Comparison of ENCODE assay signal across 1 cellular context in genomic region chr1:41652346-41653124, GRCh38.
TF ChIP-seq lines count a peak whose summit lies in the region.

No MANE protein-coding gene starts in this region.

TF ChIP-seq in GM12878, 131 proteins besides CTCF, POLR2A, EP300 and RAD21 (continued from another document):
- TF ChIP-seq, protein P1, sequence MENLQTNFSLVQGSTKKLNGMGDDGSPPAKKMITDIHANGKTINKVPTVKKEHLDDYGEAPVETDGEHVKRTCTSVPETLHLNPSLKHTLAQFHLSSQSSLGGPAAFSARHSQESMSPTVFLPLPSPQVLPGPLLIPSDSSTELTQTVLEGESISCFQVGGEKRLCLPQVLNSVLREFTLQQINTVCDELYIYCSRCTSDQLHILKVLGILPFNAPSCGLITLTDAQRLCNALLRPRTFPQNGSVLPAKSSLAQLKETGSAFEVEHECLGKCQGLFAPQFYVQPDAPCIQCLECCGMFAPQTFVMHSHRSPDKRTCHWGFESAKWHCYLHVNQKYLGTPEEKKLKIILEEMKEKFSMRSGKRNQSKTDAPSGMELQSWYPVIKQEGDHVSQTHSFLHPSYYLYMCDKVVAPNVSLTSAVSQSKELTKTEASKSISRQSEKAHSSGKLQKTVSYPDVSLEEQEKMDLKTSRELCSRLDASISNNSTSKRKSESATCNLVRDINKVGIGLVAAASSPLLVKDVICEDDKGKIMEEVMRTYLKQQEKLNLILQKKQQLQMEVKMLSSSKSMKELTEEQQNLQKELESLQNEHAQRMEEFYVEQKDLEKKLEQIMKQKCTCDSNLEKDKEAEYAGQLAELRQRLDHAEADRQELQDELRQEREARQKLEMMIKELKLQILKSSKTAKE (IDR thresholded peaks at IDR 0.05; ENCODE audit: low read depth, poor library complexity, severe bottlenecking), result no peak
- TF ChIP-seq, protein P2, sequence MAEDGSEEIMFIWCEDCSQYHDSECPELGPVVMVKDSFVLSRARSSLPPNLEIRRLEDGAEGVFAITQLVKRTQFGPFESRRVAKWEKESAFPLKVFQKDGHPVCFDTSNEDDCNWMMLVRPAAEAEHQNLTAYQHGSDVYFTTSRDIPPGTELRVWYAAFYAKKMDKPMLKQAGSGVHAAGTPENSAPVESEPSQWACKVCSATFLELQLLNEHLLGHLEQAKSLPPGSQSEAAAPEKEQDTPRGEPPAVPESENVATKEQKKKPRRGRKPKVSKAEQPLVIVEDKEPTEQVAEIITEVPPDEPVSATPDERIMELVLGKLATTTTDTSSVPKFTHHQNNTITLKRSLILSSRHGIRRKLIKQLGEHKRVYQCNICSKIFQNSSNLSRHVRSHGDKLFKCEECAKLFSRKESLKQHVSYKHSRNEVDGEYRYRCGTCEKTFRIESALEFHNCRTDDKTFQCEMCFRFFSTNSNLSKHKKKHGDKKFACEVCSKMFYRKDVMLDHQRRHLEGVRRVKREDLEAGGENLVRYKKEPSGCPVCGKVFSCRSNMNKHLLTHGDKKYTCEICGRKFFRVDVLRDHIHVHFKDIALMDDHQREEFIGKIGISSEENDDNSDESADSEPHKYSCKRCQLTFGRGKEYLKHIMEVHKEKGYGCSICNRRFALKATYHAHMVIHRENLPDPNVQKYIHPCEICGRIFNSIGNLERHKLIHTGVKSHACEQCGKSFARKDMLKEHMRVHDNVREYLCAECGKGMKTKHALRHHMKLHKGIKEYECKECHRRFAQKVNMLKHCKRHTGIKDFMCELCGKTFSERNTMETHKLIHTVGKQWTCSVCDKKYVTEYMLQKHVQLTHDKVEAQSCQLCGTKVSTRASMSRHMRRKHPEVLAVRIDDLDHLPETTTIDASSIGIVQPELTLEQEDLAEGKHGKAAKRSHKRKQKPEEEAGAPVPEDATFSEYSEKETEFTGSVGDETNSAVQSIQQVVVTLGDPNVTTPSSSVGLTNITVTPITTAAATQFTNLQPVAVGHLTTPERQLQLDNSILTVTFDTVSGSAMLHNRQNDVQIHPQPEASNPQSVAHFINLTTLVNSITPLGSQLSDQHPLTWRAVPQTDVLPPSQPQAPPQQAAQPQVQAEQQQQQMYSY (CRISPR knock-in tag; IDR thresholded peaks at IDR 0.05), result no peak
- TF ChIP-seq SIX5 (IDR thresholded peaks at IDR 0.05; ENCODE audit: low read depth, low read length, severe bottlenecking) (no peak), ZNF592 (IDR thresholded peaks at IDR 0.05) (no peak), NR2C2 (IDR thresholded peaks at IDR 0.05; ENCODE audit: borderline replicate concordance, control insufficient read depth, insufficient read length, low read depth) (no peak), MEF2B (IDR thresholded peaks at IDR 0.05; ENCODE audit: partially characterized antibody, poor library complexity, severe bottlenecking) (peak; percentile 35), POLR2AphosphoS2 (IDR thresholded peaks at IDR 0.05; ENCODE audit: low read depth, low read length) (no peak), CBFB (IDR thresholded peaks at IDR 0.05; ENCODE audit: low read depth) (no peak), KLF5 (IDR thresholded peaks at IDR 0.05; ENCODE audit: partially characterized antibody) (no peak), ATF2 (IDR thresholded peaks at IDR 0.05; ENCODE audit: low read length) (no peak), NFIC (IDR thresholded peaks at IDR 0.05; ENCODE audit: low read depth, low read length) (no peak), E4F1 (IDR thresholded peaks at IDR 0.05; ENCODE audit: borderline replicate concordance, partially characterized antibody) (no peak), FOXM1 (IDR thresholded peaks at IDR 0.05; ENCODE audit: low read depth, low read length) (no peak), BCL11A (IDR thresholded peaks at IDR 0.05; ENCODE audit: low read depth, low read length) (no peak), DPF2 (IDR thresholded peaks at IDR 0.05) (no peak), NR2F1 (conservative IDR thresholded peaks at IDR 0.05) (peak; percentile 57; the same call in 1 of the 2 replicates), RELB (IDR thresholded peaks at IDR 0.05; ENCODE audit: low read depth) (peak; percentile 59; the same call in 1 of the 2 replicates), MTA3 (IDR thresholded peaks at IDR 0.05; ENCODE audit: borderline replicate concordance, low read length) (no peak), ASH2L (IDR thresholded peaks at IDR 0.05; ENCODE audit: borderline replicate concordance, low read depth) (no peak), RUNX3 (IDR thresholded peaks at IDR 0.05; ENCODE audit: low read length) (no peak), FOS (IDR thresholded peaks at IDR 0.05; ENCODE audit: borderline replicate concordance, extremely low read depth, insufficient read length) (no peak), SREBF1 (IDR thresholded peaks at IDR 0.05; ENCODE audit: low read length) (no peak), SMAD5 (IDR thresholded peaks at IDR 0.05; ENCODE audit: low read depth) (no peak), MXI1 (IDR thresholded peaks at IDR 0.05; ENCODE audit: low read depth, low read length) (peak; percentile 42; the same call in 1 of the 2 replicates)
- TF ChIP-seq, protein P3, sequence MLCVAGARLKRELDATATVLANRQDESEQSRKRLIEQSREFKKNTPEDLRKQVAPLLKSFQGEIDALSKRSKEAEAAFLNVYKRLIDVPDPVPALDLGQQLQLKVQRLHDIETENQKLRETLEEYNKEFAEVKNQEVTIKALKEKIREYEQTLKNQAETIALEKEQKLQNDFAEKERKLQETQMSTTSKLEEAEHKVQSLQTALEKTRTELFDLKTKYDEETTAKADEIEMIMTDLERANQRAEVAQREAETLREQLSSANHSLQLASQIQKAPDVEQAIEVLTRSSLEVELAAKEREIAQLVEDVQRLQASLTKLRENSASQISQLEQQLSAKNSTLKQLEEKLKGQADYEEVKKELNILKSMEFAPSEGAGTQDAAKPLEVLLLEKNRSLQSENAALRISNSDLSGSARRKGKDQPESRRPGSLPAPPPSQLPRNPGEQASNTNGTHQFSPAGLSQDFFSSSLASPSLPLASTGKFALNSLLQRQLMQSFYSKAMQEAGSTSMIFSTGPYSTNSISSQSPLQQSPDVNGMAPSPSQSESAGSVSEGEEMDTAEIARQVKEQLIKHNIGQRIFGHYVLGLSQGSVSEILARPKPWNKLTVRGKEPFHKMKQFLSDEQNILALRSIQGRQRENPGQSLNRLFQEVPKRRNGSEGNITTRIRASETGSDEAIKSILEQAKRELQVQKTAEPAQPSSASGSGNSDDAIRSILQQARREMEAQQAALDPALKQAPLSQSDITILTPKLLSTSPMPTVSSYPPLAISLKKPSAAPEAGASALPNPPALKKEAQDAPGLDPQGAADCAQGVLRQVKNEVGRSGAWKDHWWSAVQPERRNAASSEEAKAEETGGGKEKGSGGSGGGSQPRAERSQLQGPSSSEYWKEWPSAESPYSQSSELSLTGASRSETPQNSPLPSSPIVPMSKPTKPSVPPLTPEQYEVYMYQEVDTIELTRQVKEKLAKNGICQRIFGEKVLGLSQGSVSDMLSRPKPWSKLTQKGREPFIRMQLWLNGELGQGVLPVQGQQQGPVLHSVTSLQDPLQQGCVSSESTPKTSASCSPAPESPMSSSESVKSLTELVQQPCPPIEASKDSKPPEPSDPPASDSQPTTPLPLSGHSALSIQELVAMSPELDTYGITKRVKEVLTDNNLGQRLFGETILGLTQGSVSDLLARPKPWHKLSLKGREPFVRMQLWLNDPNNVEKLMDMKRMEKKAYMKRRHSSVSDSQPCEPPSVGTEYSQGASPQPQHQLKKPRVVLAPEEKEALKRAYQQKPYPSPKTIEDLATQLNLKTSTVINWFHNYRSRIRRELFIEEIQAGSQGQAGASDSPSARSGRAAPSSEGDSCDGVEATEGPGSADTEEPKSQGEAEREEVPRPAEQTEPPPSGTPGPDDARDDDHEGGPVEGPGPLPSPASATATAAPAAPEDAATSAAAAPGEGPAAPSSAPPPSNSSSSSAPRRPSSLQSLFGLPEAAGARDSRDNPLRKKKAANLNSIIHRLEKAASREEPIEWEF (IDR thresholded peaks at IDR 0.05; ENCODE audit: insufficient replicate concordance, low read depth, low read length), result peak; percentile 39
- TF ChIP-seq, protein P4, sequence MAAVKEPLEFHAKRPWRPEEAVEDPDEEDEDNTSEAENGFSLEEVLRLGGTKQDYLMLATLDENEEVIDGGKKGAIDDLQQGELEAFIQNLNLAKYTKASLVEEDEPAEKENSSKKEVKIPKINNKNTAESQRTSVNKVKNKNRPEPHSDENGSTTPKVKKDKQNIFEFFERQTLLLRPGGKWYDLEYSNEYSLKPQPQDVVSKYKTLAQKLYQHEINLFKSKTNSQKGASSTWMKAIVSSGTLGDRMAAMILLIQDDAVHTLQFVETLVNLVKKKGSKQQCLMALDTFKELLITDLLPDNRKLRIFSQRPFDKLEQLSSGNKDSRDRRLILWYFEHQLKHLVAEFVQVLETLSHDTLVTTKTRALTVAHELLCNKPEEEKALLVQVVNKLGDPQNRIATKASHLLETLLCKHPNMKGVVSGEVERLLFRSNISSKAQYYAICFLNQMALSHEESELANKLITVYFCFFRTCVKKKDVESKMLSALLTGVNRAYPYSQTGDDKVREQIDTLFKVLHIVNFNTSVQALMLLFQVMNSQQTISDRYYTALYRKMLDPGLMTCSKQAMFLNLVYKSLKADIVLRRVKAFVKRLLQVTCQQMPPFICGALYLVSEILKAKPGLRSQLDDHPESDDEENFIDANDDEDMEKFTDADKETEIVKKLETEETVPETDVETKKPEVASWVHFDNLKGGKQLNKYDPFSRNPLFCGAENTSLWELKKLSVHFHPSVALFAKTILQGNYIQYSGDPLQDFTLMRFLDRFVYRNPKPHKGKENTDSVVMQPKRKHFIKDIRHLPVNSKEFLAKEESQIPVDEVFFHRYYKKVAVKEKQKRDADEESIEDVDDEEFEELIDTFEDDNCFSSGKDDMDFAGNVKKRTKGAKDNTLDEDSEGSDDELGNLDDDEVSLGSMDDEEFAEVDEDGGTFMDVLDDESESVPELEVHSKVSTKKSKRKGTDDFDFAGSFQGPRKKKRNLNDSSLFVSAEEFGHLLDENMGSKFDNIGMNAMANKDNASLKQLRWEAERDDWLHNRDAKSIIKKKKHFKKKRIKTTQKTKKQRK (IDR thresholded peaks at IDR 0.05; ENCODE audit: low read depth, low read length), result no peak
